ENCODE assay signal across 1 cellular context in genomic region chr22:46798366-46799057, GRCh38.
TF ChIP-seq lines count a peak whose summit lies in the region.

No MANE protein-coding gene starts in this region.

TF ChIP-seq in HepG2, 621 proteins besides CTCF, POLR2A, EP300 and RAD21 (continued from another document and continues in another):
- no peak for TF ChIP-seq ZNF275 (CRISPR knock-in tag; IDR thresholded peaks at IDR 0.05; ENCODE audit: borderline replicate concordance)
- no peak for TF ChIP-seq ASH2L (IDR thresholded peaks at IDR 0.05; ENCODE audit: insufficient read length, low read depth, low read length)
- TF ChIP-seq, protein P1, sequence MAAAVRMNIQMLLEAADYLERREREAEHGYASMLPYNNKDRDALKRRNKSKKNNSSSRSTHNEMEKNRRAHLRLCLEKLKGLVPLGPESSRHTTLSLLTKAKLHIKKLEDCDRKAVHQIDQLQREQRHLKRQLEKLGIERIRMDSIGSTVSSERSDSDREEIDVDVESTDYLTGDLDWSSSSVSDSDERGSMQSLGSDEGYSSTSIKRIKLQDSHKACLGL (CRISPR knock-in tag; IDR thresholded peaks at IDR 0.05) = no peak
- peak; percentile 81 for TF ChIP-seq MED1 (CRISPR knock-in tag; IDR thresholded peaks at IDR 0.05)
- 0 out of 2 replicates have a peak, but pooled peaks have one; percentile 60 for TF ChIP-seq NKX3-1 (CRISPR knock-in tag; IDR thresholded peaks at IDR 0.05)
- TF ChIP-seq, protein P2, sequence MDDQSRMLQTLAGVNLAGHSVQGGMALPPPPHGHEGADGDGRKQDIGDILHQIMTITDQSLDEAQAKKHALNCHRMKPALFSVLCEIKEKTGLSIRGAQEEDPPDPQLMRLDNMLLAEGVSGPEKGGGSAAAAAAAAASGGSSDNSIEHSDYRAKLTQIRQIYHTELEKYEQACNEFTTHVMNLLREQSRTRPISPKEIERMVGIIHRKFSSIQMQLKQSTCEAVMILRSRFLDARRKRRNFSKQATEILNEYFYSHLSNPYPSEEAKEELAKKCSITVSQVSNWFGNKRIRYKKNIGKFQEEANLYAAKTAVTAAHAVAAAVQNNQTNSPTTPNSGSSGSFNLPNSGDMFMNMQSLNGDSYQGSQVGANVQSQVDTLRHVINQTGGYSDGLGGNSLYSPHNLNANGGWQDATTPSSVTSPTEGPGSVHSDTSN (CRISPR knock-in tag; IDR thresholded peaks at IDR 0.05; ENCODE audit: borderline replicate concordance) = no peak
- TF ChIP-seq ZNF253 (CRISPR knock-in tag; IDR thresholded peaks at IDR 0.05; ENCODE audit: borderline replicate concordance) = no peak
- peak; percentile 86; the same call in 1 of the 2 replicates for TF ChIP-seq ZNF205 (CRISPR knock-in tag; IDR thresholded peaks at IDR 0.05)
- TF ChIP-seq, protein P3, sequence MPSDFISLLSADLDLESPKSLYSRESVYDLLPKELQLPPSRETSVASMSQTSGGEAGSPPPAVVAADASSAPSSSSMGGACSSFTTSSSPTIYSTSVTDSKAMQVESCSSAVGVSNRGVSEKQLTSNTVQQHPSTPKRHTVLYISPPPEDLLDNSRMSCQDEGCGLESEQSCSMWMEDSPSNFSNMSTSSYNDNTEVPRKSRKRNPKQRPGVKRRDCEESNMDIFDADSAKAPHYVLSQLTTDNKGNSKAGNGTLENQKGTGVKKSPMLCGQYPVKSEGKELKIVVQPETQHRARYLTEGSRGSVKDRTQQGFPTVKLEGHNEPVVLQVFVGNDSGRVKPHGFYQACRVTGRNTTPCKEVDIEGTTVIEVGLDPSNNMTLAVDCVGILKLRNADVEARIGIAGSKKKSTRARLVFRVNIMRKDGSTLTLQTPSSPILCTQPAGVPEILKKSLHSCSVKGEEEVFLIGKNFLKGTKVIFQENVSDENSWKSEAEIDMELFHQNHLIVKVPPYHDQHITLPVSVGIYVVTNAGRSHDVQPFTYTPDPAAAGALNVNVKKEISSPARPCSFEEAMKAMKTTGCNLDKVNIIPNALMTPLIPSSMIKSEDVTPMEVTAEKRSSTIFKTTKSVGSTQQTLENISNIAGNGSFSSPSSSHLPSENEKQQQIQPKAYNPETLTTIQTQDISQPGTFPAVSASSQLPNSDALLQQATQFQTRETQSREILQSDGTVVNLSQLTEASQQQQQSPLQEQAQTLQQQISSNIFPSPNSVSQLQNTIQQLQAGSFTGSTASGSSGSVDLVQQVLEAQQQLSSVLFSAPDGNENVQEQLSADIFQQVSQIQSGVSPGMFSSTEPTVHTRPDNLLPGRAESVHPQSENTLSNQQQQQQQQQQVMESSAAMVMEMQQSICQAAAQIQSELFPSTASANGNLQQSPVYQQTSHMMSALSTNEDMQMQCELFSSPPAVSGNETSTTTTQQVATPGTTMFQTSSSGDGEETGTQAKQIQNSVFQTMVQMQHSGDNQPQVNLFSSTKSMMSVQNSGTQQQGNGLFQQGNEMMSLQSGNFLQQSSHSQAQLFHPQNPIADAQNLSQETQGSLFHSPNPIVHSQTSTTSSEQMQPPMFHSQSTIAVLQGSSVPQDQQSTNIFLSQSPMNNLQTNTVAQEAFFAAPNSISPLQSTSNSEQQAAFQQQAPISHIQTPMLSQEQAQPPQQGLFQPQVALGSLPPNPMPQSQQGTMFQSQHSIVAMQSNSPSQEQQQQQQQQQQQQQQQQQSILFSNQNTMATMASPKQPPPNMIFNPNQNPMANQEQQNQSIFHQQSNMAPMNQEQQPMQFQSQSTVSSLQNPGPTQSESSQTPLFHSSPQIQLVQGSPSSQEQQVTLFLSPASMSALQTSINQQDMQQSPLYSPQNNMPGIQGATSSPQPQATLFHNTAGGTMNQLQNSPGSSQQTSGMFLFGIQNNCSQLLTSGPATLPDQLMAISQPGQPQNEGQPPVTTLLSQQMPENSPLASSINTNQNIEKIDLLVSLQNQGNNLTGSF (CRISPR knock-in tag; IDR thresholded peaks at IDR 0.05) = peak; percentile 37; the same call in 1 of the 2 replicates
- peak; percentile 36 for TF ChIP-seq JARID2 (CRISPR knock-in tag; IDR thresholded peaks at IDR 0.05; ENCODE audit: insufficient replicate concordance)
- TF ChIP-seq, protein P4, sequence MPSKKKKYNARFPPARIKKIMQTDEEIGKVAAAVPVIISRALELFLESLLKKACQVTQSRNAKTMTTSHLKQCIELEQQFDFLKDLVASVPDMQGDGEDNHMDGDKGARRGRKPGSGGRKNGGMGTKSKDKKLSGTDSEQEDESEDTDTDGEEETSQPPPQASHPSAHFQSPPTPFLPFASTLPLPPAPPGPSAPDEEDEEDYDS (CRISPR knock-in tag; IDR thresholded peaks at IDR 0.05) = peak; percentile 59; the same call in 1 of the 2 replicates
- no peak for TF ChIP-seq ATAD3A (CRISPR knock-in tag; IDR thresholded peaks at IDR 0.05)
- no peak; the same call in 1 of the 2 replicates for TF ChIP-seq SAFB2 (CRISPR knock-in tag; IDR thresholded peaks at IDR 0.05; ENCODE audit: borderline replicate concordance, low read depth)
- TF ChIP-seq ZBTB43 (CRISPR knock-in tag; conservative IDR thresholded peaks at IDR 0.05) = 0 out of 2 replicates have a peak, but pooled peaks have one; percentile 32
- no peak for TF ChIP-seq ZNF570 (CRISPR knock-in tag; IDR thresholded peaks at IDR 0.05; ENCODE audit: borderline replicate concordance)
- no peak for TF ChIP-seq MLLT10 (CRISPR knock-in tag; IDR thresholded peaks at IDR 0.05)
- TF ChIP-seq RARA (CRISPR knock-in tag; IDR thresholded peaks at IDR 0.05) = peak; percentile 63; the same call in 1 of the 2 replicates
- TF ChIP-seq, protein P5, sequence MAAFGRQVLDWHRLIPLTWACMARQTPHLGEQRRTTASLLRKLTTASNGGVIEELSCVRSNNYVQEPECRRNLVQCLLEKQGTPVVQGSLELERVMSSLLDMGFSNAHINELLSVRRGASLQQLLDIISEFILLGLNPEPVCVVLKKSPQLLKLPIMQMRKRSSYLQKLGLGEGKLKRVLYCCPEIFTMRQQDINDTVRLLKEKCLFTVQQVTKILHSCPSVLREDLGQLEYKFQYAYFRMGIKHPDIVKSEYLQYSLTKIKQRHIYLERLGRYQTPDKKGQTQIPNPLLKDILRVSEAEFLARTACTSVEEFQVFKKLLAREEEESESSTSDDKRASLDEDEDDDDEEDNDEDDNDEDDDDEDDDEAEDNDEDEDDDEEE (CRISPR knock-in tag; IDR thresholded peaks at IDR 0.05) = no peak
- TF ChIP-seq, protein P6, sequence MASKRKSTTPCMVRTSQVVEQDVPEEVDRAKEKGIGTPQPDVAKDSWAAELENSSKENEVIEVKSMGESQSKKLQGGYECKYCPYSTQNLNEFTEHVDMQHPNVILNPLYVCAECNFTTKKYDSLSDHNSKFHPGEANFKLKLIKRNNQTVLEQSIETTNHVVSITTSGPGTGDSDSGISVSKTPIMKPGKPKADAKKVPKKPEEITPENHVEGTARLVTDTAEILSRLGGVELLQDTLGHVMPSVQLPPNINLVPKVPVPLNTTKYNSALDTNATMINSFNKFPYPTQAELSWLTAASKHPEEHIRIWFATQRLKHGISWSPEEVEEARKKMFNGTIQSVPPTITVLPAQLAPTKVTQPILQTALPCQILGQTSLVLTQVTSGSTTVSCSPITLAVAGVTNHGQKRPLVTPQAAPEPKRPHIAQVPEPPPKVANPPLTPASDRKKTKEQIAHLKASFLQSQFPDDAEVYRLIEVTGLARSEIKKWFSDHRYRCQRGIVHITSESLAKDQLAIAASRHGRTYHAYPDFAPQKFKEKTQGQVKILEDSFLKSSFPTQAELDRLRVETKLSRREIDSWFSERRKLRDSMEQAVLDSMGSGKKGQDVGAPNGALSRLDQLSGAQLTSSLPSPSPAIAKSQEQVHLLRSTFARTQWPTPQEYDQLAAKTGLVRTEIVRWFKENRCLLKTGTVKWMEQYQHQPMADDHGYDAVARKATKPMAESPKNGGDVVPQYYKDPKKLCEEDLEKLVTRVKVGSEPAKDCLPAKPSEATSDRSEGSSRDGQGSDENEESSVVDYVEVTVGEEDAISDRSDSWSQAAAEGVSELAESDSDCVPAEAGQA (IDR thresholded peaks at IDR 0.05; ENCODE audit: low read depth) = no peak
- TF ChIP-seq, protein P6 (CRISPR knock-in tag; IDR thresholded peaks at IDR 0.05; ENCODE audit: borderline replicate concordance) = peak; percentile 55; the same call in 1 of the 2 replicates
- TF ChIP-seq NFATC3 (CRISPR knock-in tag; IDR thresholded peaks at IDR 0.05) = peak; percentile 81; the same call in 1 of the 2 replicates
- 0 out of 4 replicates have a peak, but pooled peaks of 1 of the 2 experiments have one; percentile 26 for TF ChIP-seq ATF4 (CRISPR knock-in tag; IDR thresholded peaks at IDR 0.05)
- TF ChIP-seq DNMT3B (CRISPR knock-in tag; conservative IDR thresholded peaks at IDR 0.05) = no peak
- TF ChIP-seq ZNF563 (CRISPR knock-in tag; IDR thresholded peaks at IDR 0.05) = no peak
- peak; percentile 80 for TF ChIP-seq IRF2 (CRISPR knock-in tag; IDR thresholded peaks at IDR 0.05)
- TF ChIP-seq, protein P7, sequence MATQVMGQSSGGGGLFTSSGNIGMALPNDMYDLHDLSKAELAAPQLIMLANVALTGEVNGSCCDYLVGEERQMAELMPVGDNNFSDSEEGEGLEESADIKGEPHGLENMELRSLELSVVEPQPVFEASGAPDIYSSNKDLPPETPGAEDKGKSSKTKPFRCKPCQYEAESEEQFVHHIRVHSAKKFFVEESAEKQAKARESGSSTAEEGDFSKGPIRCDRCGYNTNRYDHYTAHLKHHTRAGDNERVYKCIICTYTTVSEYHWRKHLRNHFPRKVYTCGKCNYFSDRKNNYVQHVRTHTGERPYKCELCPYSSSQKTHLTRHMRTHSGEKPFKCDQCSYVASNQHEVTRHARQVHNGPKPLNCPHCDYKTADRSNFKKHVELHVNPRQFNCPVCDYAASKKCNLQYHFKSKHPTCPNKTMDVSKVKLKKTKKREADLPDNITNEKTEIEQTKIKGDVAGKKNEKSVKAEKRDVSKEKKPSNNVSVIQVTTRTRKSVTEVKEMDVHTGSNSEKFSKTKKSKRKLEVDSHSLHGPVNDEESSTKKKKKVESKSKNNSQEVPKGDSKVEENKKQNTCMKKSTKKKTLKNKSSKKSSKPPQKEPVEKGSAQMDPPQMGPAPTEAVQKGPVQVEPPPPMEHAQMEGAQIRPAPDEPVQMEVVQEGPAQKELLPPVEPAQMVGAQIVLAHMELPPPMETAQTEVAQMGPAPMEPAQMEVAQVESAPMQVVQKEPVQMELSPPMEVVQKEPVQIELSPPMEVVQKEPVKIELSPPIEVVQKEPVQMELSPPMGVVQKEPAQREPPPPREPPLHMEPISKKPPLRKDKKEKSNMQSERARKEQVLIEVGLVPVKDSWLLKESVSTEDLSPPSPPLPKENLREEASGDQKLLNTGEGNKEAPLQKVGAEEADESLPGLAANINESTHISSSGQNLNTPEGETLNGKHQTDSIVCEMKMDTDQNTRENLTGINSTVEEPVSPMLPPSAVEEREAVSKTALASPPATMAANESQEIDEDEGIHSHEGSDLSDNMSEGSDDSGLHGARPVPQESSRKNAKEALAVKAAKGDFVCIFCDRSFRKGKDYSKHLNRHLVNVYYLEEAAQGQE (IDR thresholded peaks at IDR 0.05; ENCODE audit: borderline replicate concordance in 1 of 2, low read depth in 1 of 2, low read length in 2 of 2) = no peak
- TF ChIP-seq ATF7-NPFF (CRISPR knock-in tag; IDR thresholded peaks at IDR 0.05; ENCODE audit: low read depth) = peak; percentile 68; the same call in 1 of the 2 replicates
- peak; percentile 80 for TF ChIP-seq ZNF414 (CRISPR knock-in tag; IDR thresholded peaks at IDR 0.05)
- TF ChIP-seq ZNF160 (CRISPR knock-in tag; IDR thresholded peaks at IDR 0.05) = peak; percentile 50; the same call in 1 of the 2 replicates
- TF ChIP-seq CERS6 (CRISPR knock-in tag; IDR thresholded peaks at IDR 0.05) = no peak
